2 cellular contexts compared by ENCODE assay signal in genomic region chr6:148959008-148959407, GRCh38.
TF ChIP-seq lines count a peak whose summit lies in the region.

No MANE protein-coding gene starts in this region.

TF ChIP-seq in HEK293, 187 proteins besides CTCF, POLR2A, EP300 and RAD21:
- TF ChIP-seq ZNF114 (tag by site-specific recombination; IDR thresholded peaks at IDR 0.05) (no peak), ZNF654 (tag by site-specific recombination; IDR thresholded peaks at IDR 0.05; ENCODE audit: low read depth) (0 out of 2 replicates have a peak, but pooled peaks have one; percentile 3)

TF ChIP-seq in SK-N-SH, 30 proteins besides CTCF, POLR2A, EP300 and RAD21 (continued from another document):
- TF ChIP-seq TCF12 (IDR thresholded peaks at IDR 0.05) (no peak), USF1 (IDR thresholded peaks at IDR 0.05; ENCODE audit: borderline replicate concordance, low read depth) (no peak), RXRA (IDR thresholded peaks at IDR 0.05; ENCODE audit: borderline replicate concordance, low read depth) (no peak), EZH2phosphoT487 (IDR thresholded peaks at IDR 0.05; ENCODE audit: borderline replicate concordance, low read depth) (no peak), RCOR1 (IDR thresholded peaks at IDR 0.05; ENCODE audit: low read length) (no peak), JUND (IDR thresholded peaks at IDR 0.05) (no peak), MXI1 (IDR thresholded peaks at IDR 0.05; ENCODE audit: low read depth, low read length) (no peak), ELF1 (IDR thresholded peaks at IDR 0.05) (no peak), REST (IDR thresholded peaks at IDR 0.05; ENCODE audit: low read depth, low read length) (no peak), NFIC (IDR thresholded peaks at IDR 0.05; ENCODE audit: borderline replicate concordance) (no peak), GATA2 (CRISPR knock-in tag; IDR thresholded peaks at IDR 0.05) (no peak)
- TF ChIP-seq, protein P1, sequence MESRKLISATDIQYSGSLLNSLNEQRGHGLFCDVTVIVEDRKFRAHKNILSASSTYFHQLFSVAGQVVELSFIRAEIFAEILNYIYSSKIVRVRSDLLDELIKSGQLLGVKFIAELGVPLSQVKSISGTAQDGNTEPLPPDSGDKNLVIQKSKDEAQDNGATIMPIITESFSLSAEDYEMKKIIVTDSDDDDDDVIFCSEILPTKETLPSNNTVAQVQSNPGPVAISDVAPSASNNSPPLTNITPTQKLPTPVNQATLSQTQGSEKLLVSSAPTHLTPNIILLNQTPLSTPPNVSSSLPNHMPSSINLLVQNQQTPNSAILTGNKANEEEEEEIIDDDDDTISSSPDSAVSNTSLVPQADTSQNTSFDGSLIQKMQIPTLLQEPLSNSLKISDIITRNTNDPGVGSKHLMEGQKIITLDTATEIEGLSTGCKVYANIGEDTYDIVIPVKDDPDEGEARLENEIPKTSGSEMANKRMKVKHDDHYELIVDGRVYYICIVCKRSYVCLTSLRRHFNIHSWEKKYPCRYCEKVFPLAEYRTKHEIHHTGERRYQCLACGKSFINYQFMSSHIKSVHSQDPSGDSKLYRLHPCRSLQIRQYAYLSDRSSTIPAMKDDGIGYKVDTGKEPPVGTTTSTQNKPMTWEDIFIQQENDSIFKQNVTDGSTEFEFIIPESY (IDR thresholded peaks at IDR 0.05; ENCODE audit: borderline replicate concordance, low read depth) = no peak
